25 cellular contexts compared by ENCODE assay signal in the genomic region with DNA sequence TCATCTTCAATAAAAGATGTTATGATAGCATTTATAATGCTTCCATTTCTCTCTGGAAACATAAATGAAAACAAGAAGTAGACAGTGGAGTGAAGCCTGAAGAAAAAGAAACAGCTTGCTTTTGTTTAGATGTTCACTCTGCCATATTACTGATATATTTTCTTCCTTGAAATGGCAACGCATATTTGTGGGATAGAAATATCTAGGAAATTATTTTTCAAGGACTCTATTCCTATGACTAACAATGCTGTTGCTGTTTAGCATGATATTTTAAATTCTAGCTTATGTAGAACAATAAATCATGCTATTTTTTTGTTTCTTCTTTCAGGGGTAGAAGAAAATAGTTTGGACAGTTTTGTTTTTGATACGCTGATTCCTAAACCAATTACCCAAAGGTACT.
"Had no signal": no experiment of that assay in that cellular context is flagged by ENCODE, and none has a peak within 500 bp of the region (broad histone marks: within the 10 kb centered on the region; RNA-seq: fewer than 3 reads in every experiment).

No MANE protein-coding gene starts in this region.

- H3K27ac Mint-ChIP-seq: immature natural killer cell; memory B cell; mesothelial cell of epicardium; natural killer cell treated with Interleukin-12 subunit alpha and Interleukin-12 subunit beta and Interleukin-15 and Interleukin-18, amount 100 ng/mL, for 72 hours; neural progenitor cell; stimulated activated memory B cell treated with anti-CD40 and anti-IgM and Interleukin-4, amounts not matched to agents 10 μg/mL and 1 μg/mL and 100 μg/mL, for 72 hours; stimulated activated naive CD8-positive, alpha-beta T cell treated with anti-CD3 and anti-CD28 coated beads, Interleukin-15, Interleukin-2, amounts not matched to agents 100 ng/mL and 50 ng/mL, for 24 hours had no signal

- H3K4me2 ChIP-seq: neural progenitor cell had no signal

- FAIRE-seq: kidney, pancreas had no signal

- H3K9ac ChIP-seq: neural progenitor cell had no signal

- H3K4me3 ChIP-seq: coronary artery, dorsolateral prefrontal cortex, left ventricle myocardium inferior, lower lobe of right lung, neural progenitor cell, pancreas, prostate gland, right lobe of liver, tibial nerve, upper lobe of right lung, vagina had no signal

- H3K27ac ChIP-seq: coronary artery, dorsolateral prefrontal cortex, left ventricle myocardium inferior, lower lobe of right lung, neural progenitor cell, pancreas, prostate gland, right lobe of liver, tibial nerve, upper lobe of right lung, vagina had no signal

- DNase-seq: dorsolateral prefrontal cortex; effector CD8-positive, alpha-beta T cell; foreskin fibroblast; immature natural killer cell; kidney; left cardiac atrium; left ventricle myocardium inferior; lower lobe of right lung; nucleus accumbens; pancreas; right lobe of liver; stimulated activated CD4-positive, alpha-beta T cell treated with anti-CD3 and anti-CD28 coated beads, Interleukin-15, amount 100 ng/mL, for 24 hours; stimulated activated CD4-positive, alpha-beta T cell treated with anti-CD3 and anti-CD28 coated beads, Interleukin-1b, Interleukin-23, amount 100 ng/mL, for 48 hours; stimulated activated CD4-positive, alpha-beta T cell treated with anti-CD3 and anti-CD28 coated beads, Interleukin-4, amount 100 ng/mL, for 24 hours; upper lobe of right lung had no signal

- H3K4me1 Mint-ChIP-seq: immature natural killer cell; memory B cell; neural progenitor cell; stimulated activated memory B cell treated with anti-CD40 and anti-IgM and Interleukin-4, amounts not matched to agents 10 μg/mL and 1 μg/mL and 100 μg/mL, for 72 hours had no signal

- H3K27me3 ChIP-seq: dorsolateral prefrontal cortex, neural progenitor cell, pancreas, right lobe of liver, tibial nerve, upper lobe of right lung, vagina had no signal

- H3K4me1 ChIP-seq: left ventricle myocardium inferior, lower lobe of right lung, neural progenitor cell, pancreas, prostate gland, right lobe of liver, upper lobe of right lung, vagina had no signal

- H3K9me3 Mint-ChIP-seq: memory B cell; mesothelial cell of epicardium; neural progenitor cell; stimulated activated memory B cell treated with anti-CD40 and anti-IgM and Interleukin-4, amounts not matched to agents 10 μg/mL and 1 μg/mL and 100 μg/mL, for 72 hours; stimulated activated naive CD8-positive, alpha-beta T cell treated with anti-CD3 and anti-CD28 coated beads, Interleukin-15, Interleukin-2, amounts not matched to agents 100 ng/mL and 50 ng/mL, for 24 hours had no signal

- H2AFZ ChIP-seq: neural progenitor cell had no signal

- H3K4me3 Mint-ChIP-seq: immature natural killer cell; memory B cell; mesothelial cell of epicardium; natural killer cell treated with Interleukin-12 subunit alpha and Interleukin-12 subunit beta and Interleukin-15 and Interleukin-18, amount 100 ng/mL, for 72 hours; neural progenitor cell; stimulated activated memory B cell treated with anti-CD40 and anti-IgM and Interleukin-4, amounts not matched to agents 10 μg/mL and 1 μg/mL and 100 μg/mL, for 72 hours; stimulated activated naive CD8-positive, alpha-beta T cell treated with anti-CD3 and anti-CD28 coated beads, Interleukin-15, Interleukin-2, amounts not matched to agents 100 ng/mL and 50 ng/mL, for 24 hours had no signal

- H3K36me3 Mint-ChIP-seq: immature natural killer cell; memory B cell; mesothelial cell of epicardium; natural killer cell treated with Interleukin-12 subunit alpha and Interleukin-12 subunit beta and Interleukin-15 and Interleukin-18, amount 100 ng/mL, for 72 hours; stimulated activated memory B cell treated with anti-CD40 and anti-IgM and Interleukin-4, amounts not matched to agents 10 μg/mL and 1 μg/mL and 100 μg/mL, for 72 hours had no signal

- ATAC-seq: left cardiac atrium; lower lobe of right lung; natural killer cell treated with Interleukin-12 subunit alpha and Interleukin-12 subunit beta and Interleukin-15 and Interleukin-18, amount 100 ng/mL, for 72 hours; pancreas; right lobe of liver; stimulated activated memory B cell treated with anti-CD40 and anti-IgM and Interleukin-4, amounts not matched to agents 10 μg/mL and 1 μg/mL and 100 μg/mL, for 72 hours; upper lobe of right lung had no signal

- H3K36me3 ChIP-seq: left ventricle myocardium inferior, lower lobe of right lung, neural progenitor cell, pancreas, prostate gland, right lobe of liver, upper lobe of right lung, vagina had no signal

- H3K9me3 ChIP-seq: left ventricle myocardium inferior, lower lobe of right lung, pancreas, prostate gland, right lobe of liver, tibial nerve, upper lobe of right lung, vagina had no signal

- H3K27me3 Mint-ChIP-seq: memory B cell; natural killer cell treated with Interleukin-12 subunit alpha and Interleukin-12 subunit beta and Interleukin-15 and Interleukin-18, amount 100 ng/mL, for 72 hours; stimulated activated memory B cell treated with anti-CD40 and anti-IgM and Interleukin-4, amounts not matched to agents 10 μg/mL and 1 μg/mL and 100 μg/mL, for 72 hours; stimulated activated naive CD8-positive, alpha-beta T cell treated with anti-CD3 and anti-CD28 coated beads, Interleukin-15, Interleukin-2, amounts not matched to agents 100 ng/mL and 50 ng/mL, for 24 hours had no signal
